ENCODE assay signal across 12 cellular contexts in the genomic region with DNA sequence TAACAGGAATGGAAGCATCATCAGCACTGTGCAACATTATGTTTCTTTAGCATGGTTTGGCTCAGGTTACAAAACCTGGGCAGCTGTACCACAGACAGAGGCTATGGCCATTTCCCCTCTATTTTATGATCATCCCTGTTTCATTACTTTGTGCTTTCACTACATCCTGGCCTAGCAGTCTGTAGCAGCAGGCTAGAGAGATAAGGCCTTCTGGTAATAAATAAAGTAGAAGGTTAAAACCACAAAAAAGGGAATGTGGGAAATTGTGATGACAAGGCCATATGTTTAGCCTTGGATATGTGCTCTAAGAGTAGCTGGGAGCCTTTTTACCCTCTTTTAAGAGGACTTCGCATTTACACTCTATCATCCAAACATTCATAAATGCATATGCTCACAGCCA.
DNase-seq lines count a peak whose midpoint lies in the region; ATAC-seq, FAIRE-seq and TF ChIP-seq lines count a peak whose summit lies in the region.
"Had no signal": no experiment of that assay in that cellular context is flagged by ENCODE, and none has a peak within 500 bp of the region (broad histone marks: within the 10 kb centered on the region; RNA-seq: fewer than 3 reads in every experiment).

No MANE protein-coding gene starts in this region.

- H3K36me3 Mint-ChIP-seq in astrocyte (ENCODE audit: low read depth, unreplicated experiment) (no peaks in the 10 kb centered on the region), HFFc6 (ENCODE audit: low read depth) (no peaks in the 10 kb centered on the region)
- H3K36me3 Mint-ChIP-seq: activated naive CD8-positive, alpha-beta T cell; CD8-positive, alpha-beta T cell; mesothelial cell of epicardium had no signal

- H3K36me3 ChIP-seq in astrocyte (ENCODE audit: insufficient read depth, low read length), result no peaks in the 10 kb centered on the region

- H3K9me3 ChIP-seq in astrocyte (ENCODE audit: insufficient read depth, low read depth, low read length), result no peaks in the 10 kb centered on the region

- no peak overlapping the region for H3K4me2 ChIP-seq in astrocyte (ENCODE audit: low read length)

- no peaks in the 10 kb centered on the region for H3K4me1 ChIP-seq in astrocyte (ENCODE audit: insufficient read depth, low read length)

- H3K4me1 Mint-ChIP-seq in astrocyte (ENCODE audit: low read depth, unreplicated experiment) (peaks cover 7% of the 10 kb centered on the region), HFFc6 (ENCODE audit: low read depth) (no peaks in the 10 kb centered on the region)

- H4K20me1 ChIP-seq in astrocyte (ENCODE audit: insufficient read depth, low read length), result no peaks in the 10 kb centered on the region

- H3K27ac Mint-ChIP-seq in astrocyte (ENCODE audit: unreplicated experiment) (no peak overlapping the region), HFFc6 (no peak overlapping the region)
- H3K27ac Mint-ChIP-seq: activated naive CD8-positive, alpha-beta T cell; CD8-positive, alpha-beta T cell; mesothelial cell of epicardium had no signal

- no peak overlapping the region for H3K27ac ChIP-seq in astrocyte (ENCODE audit: low read depth, low read length)

- no peak for FAIRE-seq in astrocyte (lab: Jason Lieb, UNC)

- H3K9me3 Mint-ChIP-seq in astrocyte (ENCODE audit: unreplicated experiment), result no peaks in the 10 kb centered on the region
- H3K9me3 Mint-ChIP-seq in HFFc6, result peaks cover 22% of the 10 kb centered on the region
- H3K9me3 Mint-ChIP-seq: CD8-positive, alpha-beta T cell; mesothelial cell of epicardium had no signal

- H3K9ac ChIP-seq in astrocyte (ENCODE audit: low read length), result no peak overlapping the region

- H3K4me3 Mint-ChIP-seq in astrocyte (ENCODE audit: unreplicated experiment), result no peak overlapping the region
- H3K4me3 Mint-ChIP-seq in HFFc6, result no peak overlapping the region
- H3K4me3 Mint-ChIP-seq: activated naive CD8-positive, alpha-beta T cell; CD8-positive, alpha-beta T cell; mesothelial cell of epicardium had no signal

- TF ChIP-seq CTCF in astrocyte (IDR thresholded peaks at IDR 0.05; ENCODE audit: insufficient read depth, low read depth, low read length) (no peak), HFFc6 (IDR thresholded peaks at IDR 0.05) (no peak)

- H3K4me3 ChIP-seq in astrocyte (ENCODE audit: insufficient read depth, low read depth, low read length), result no peak overlapping the region

- H3K27me3 Mint-ChIP-seq in astrocyte (ENCODE audit: low read depth, unreplicated experiment) (no peaks in the 10 kb centered on the region), HFFc6 (ENCODE audit: insufficient read depth) (peaks cover 2% of the 10 kb centered on the region; the same call in 1 of the 2 replicates)
- H3K27me3 Mint-ChIP-seq: activated naive CD8-positive, alpha-beta T cell had no signal

- no peaks in the 10 kb centered on the region for H3K79me2 ChIP-seq in astrocyte (ENCODE audit: insufficient read depth, low read length)

- no peak overlapping the region for H2AFZ ChIP-seq in astrocyte (ENCODE audit: low read depth, low read length)

- DNase-seq in astrocyte (ENCODE audit: low read depth), result peak; percentile 2
- DNase-seq in HFFc6, result no peak
- no peak for DNase-seq in NCI-H526 treated with DMSO at 0.1 percent for 48 hours (lab: John Stamatoyannopoulos, UW)
- DNase-seq in ACHN, result no peak
- no peak for DNase-seq in NOMO-1 treated with dmso at 0.1 percent for 144 hours (lab: John Stamatoyannopoulos, UW; ENCODE audit: unreplicated experiment)
- DNase-seq: CD8-positive, alpha-beta T cell; retina had no signal

- in situ Hi-C loops in ACHN (cut with HindIII; ENCODE audit: low pct_ligation_motif_present, low pct_unique_long_range_greater_than_20kb, low sequenced_read_pairs), result no loop called here

- ATAC-seq in GM18520 (IDR thresholded peaks at IDR 0.05; ENCODE audit: unreplicated experiment) (peak; percentile 8), GM21528 (IDR thresholded peaks at IDR 0.05; ENCODE audit: low FRiP score, unreplicated experiment) (peak; percentile 31), HG03108 (IDR thresholded peaks at IDR 0.05; ENCODE audit: unreplicated experiment) (peak; percentile 31)
- ATAC-seq: CD8-positive, alpha-beta T cell had no signal

- no peaks in the 10 kb centered on the region for H3K27me3 ChIP-seq in astrocyte (ENCODE audit: insufficient read depth, low read length)
